ENCODE assay signal across 24 cellular contexts in the genomic region with DNA sequence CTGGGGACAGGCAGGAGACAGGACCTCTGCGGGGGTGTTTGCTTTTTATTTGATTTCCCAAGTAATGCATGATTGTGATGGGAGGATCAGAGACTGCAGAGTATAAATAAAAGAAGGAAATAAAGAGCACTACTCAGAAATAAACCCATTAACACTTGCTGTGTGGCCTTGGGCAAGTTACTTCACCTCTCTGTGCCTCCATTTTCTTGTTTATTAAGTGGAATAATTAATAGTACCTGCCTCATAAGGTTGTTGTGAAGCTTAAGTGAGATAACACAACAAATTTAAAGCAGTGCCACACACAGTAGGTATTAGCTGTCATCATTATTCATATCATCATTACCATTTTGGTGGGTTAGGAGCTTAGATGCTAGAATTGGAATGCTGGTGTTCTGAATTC. TPM values are rescaled to one million over a fixed set of nuclear protein-coding genes. Genes with fewer than 3 reads are reported as not detected.
DNase-seq lines count a peak whose midpoint lies in the region; ATAC-seq, FAIRE-seq and TF ChIP-seq lines count a peak whose summit lies in the region.
"Had no signal": no experiment of that assay in that cellular context is flagged by ENCODE, and none has a peak within 500 bp of the region (broad histone marks: within the 10 kb centered on the region; RNA-seq: fewer than 3 reads in every experiment).

No MANE protein-coding gene starts in this region.

- peaks cover 28% of the 10 kb centered on the region for H3K4me1 ChIP-seq in A549
- no peaks in the 10 kb centered on the region for H3K4me1 ChIP-seq in HEK293 (ENCODE audit: control insufficient read depth, insufficient read depth, low read length)
- H3K4me1 ChIP-seq in gastrocnemius medialis: peaks cover 10 to 20% of the 10 kb centered on the region in 2 donors
- H3K4me1 ChIP-seq in ovary (ENCODE audit: insufficient read depth): peaks cover 10% of the 10 kb centered on the region
- H3K4me1 ChIP-seq in spleen: peaks cover under 1 to 47% (median 22%) of the 10 kb centered on the region in 6 donors

- peaks cover 4% of the 10 kb centered on the region for H3K36me3 Mint-ChIP-seq in central memory CD8-positive, alpha-beta T cell (ENCODE audit: insufficient read depth)

- H3K9me3 ChIP-seq in A549: peaks cover 25% of the 10 kb centered on the region
- H3K9me3 ChIP-seq in HEK293 (ENCODE audit: control insufficient read depth, insufficient read depth, low read depth, low read length): no peaks in the 10 kb centered on the region
- no peaks in the 10 kb centered on the region for H3K9me3 ChIP-seq in gastrocnemius medialis
- H3K9me3 ChIP-seq in ovary: no peaks in the 10 kb centered on the region
- peaks cover 0 to 10% (median 4%) of the 10 kb centered on the region in 8 donors for H3K9me3 ChIP-seq in spleen
- H3K9me3 ChIP-seq: HAP-1 had no signal

- TF ChIP-seq POLR2A in A549 (IDR thresholded peaks at IDR 0.05; ENCODE audit: low read length) (no peak), gastrocnemius medialis (IDR thresholded peaks at IDR 0.05) (no peak), ovary (IDR thresholded peaks at IDR 0.05) (no peak), spleen (IDR thresholded peaks at IDR 0.05) (no peak)

- H3K4me2 ChIP-seq in A549: no peak overlapping the region

- H3K4me1 Mint-ChIP-seq in central memory CD8-positive, alpha-beta T cell: peaks cover 10% of the 10 kb centered on the region

- WGBS in A549 (ENCODE audit: missing lambda C conversion rate): 86% methylated on average over 1 of the region's 1 CpG
- WGBS in ovary, 3 donors: 74 to 78% (median 76%) methylated on average over 1 of the region's 1 CpG
- WGBS in spleen, 5 donors: 84 to 97% (median 96%) methylated on average over 1 of the region's 1 CpG

- no peak for FAIRE-seq in A549 (lab: Jason Lieb, UNC)
- FAIRE-seq: A204.1, D721Med, G401.6, GM12891 had no signal

- in situ Hi-C loops in gastrocnemius medialis (cut with MboI; ENCODE audit: low sequenced_read_pairs in 4 of 4): loop anchor here in 3 of 4 donors (10.0 to 25.0 kb wide), 3 partner anchors 76 to 564 kb away; no protein-coding TSS in a partner anchor

- H3K27me3 ChIP-seq in gastrocnemius medialis: no peaks in the 10 kb centered on the region
- H3K27me3 ChIP-seq in ovary: no peaks in the 10 kb centered on the region
- no peaks in the 10 kb centered on the region for H3K27me3 ChIP-seq in spleen (replicated peaks in 1 of 7)
- H3K27me3 ChIP-seq: BE2C had no signal

- no peaks in the 10 kb centered on the region for H3K27me3 Mint-ChIP-seq in central memory CD8-positive, alpha-beta T cell
- H3K27me3 Mint-ChIP-seq: CD4-positive, alpha-beta memory T cell had no signal

- no peak for TF ChIP-seq RAD21 in A549 (conservative IDR thresholded peaks at IDR 0.05 in 1 of 2, IDR thresholded peaks at IDR 0.05 in 1 of 2)

- H3K27ac ChIP-seq in A549: peak overlapping the region in 1 of 2 experiments; percentile 33; a peak in 2 of 6 replicates
- no peak overlapping the region for H3K27ac ChIP-seq in HEK293 (ENCODE audit: extremely low read depth, low read depth, low read length)
- peak overlapping the region; percentile 54 to 79 (median 68) for H3K27ac ChIP-seq in gastrocnemius medialis
- H3K27ac ChIP-seq in ovary: no peak overlapping the region
- peak overlapping the region in 2 of 8 donors; percentile 7 to 21 for H3K27ac ChIP-seq in spleen
- H3K27ac ChIP-seq: C4-2B, HL-60 had no signal

- peaks cover under 1% of the 10 kb centered on the region for H3K9me3 Mint-ChIP-seq in central memory CD8-positive, alpha-beta T cell

- no peak for TF ChIP-seq EP300 in A549 (IDR thresholded peaks at IDR 0.05)
- no peak for TF ChIP-seq EP300 in ovary (IDR thresholded peaks at IDR 0.05)

- no peak for ATAC-seq in A549
- ATAC-seq in central memory CD8-positive, alpha-beta T cell (replicated peaks; ENCODE audit: extremely low read depth, poor library complexity, severe bottlenecking): no peak
- no peak for ATAC-seq in gastrocnemius medialis
- ATAC-seq in HG03457 (IDR thresholded peaks at IDR 0.05; ENCODE audit: unreplicated experiment): no peak
- no peak for ATAC-seq in HG03378 (IDR thresholded peaks at IDR 0.05; ENCODE audit: unreplicated experiment)

- no peak overlapping the region for H3K4me3 Mint-ChIP-seq in central memory CD8-positive, alpha-beta T cell
- H3K4me3 Mint-ChIP-seq: CD4-positive, alpha-beta memory T cell; HFFc6; IgD-negative memory B cell had no signal

- H3K36me3 ChIP-seq in HEK293 (ENCODE audit: control insufficient read depth in 2 of 2, insufficient read depth in 1 of 2, low read length in 2 of 2) (peaks cover 0 to 6% of the 10 kb centered on the region in 2 experiments; a peak in 1 of 3 replicates), gastrocnemius medialis (peaks cover 0 to 2% of the 10 kb centered on the region in 2 donors), ovary (no peaks in the 10 kb centered on the region), spleen (peaks cover 0 to 23% (median 4%) of the 10 kb centered on the region in 6 donors)

- H3K4me3 ChIP-seq in A549 (no peak overlapping the region), HEK293 (ENCODE audit: low read depth, low read length) (no peak overlapping the region), gastrocnemius medialis (no peak overlapping the region), ovary (no peak overlapping the region), spleen (no peak overlapping the region)
- H3K4me3 ChIP-seq: HAP-1 had no signal

- CTCF ChIA-PET in A549 (lab: Yijun Ruan, JAX) (interaction anchor here (1.4 to 4.3 kb wide), 4 partner anchors 11 to 265 kb away, joined by 3 to 20 read pairs (median 6); no protein-coding TSS in a partner anchor), HEK293 (lab: Yijun Ruan, JAX) (no interaction called here)

- POLR2A ChIA-PET in A549 (lab: Yijun Ruan, JAX) (interaction anchor here (0.7 kb wide), 1 partner anchor 110 kb away, joined by 4 read pairs; no protein-coding TSS in a partner anchor), HEK293 (lab: Yijun Ruan, JAX) (no interaction called here)

- no peak for TF ChIP-seq CTCF in A549 (IDR thresholded peaks at IDR 0.05)
- no peak for TF ChIP-seq CTCF in HEK293 (tag by site-specific recombination; IDR thresholded peaks at IDR 0.05)
- TF ChIP-seq CTCF in gastrocnemius medialis (IDR thresholded peaks at IDR 0.05 in 4 of 5, conservative IDR thresholded peaks at IDR 0.05 in 1 of 5): no peak
- TF ChIP-seq CTCF in ovary (IDR thresholded peaks at IDR 0.05): no peak
- TF ChIP-seq CTCF in spleen (IDR thresholded peaks at IDR 0.05 in 8 of 11, conservative IDR thresholded peaks at IDR 0.05 in 3 of 11): no peak

- DNase-seq in A549 (ENCODE audit: low read depth in 1 of 2, low spot score in 1 of 2) (no peak), gastrocnemius medialis (no peak), ovary (no peak), spleen (no peak)
- no peak for DNase-seq in central memory CD8-positive, alpha-beta T cell (ENCODE audit: low spot score in 2 of 2)
- DNase-seq: BE2C; CD4-positive, alpha-beta memory T cell; COR-L47; DMS153; DMS79 treated with DMSO at 0.1 percent for 48 hours; EL; GOT3; HFFc6 had no signal

- peak overlapping the region; percentile 46 for H3K27ac Mint-ChIP-seq in central memory CD8-positive, alpha-beta T cell (ENCODE audit: low read depth)
- H3K27ac Mint-ChIP-seq: HFFc6, IgD-negative memory B cell had no signal

- intact Hi-C loops in gastrocnemius medialis (cut with DNase I; ENCODE audit: low total_unique reads): no loop called here
- intact Hi-C loops in ovary (cut with DNase I): loop anchor here in 1 of 4 donors (10.0 kb wide), 1 partner anchor 186 kb away; no protein-coding TSS in a partner anchor
- intact Hi-C loops in spleen (cut with DNase I; ENCODE audit: low total_unique reads): loop anchor here (10.0 kb wide), 1 partner anchor 76 kb away; no protein-coding TSS in a partner anchor

TF ChIP-seq in A549, 52 proteins besides CTCF, POLR2A, EP300 and RAD21:
- TF ChIP-seq RARB (CRISPR knock-in tag; IDR thresholded peaks at IDR 0.05) (no peak), FOXS1 (CRISPR knock-in tag; IDR thresholded peaks at IDR 0.05) (no peak), KDM1A (IDR thresholded peaks at IDR 0.05; ENCODE audit: low read depth) (peak; percentile 70; the same call in 1 of the 2 replicates), TP53 (CRISPR knock-in tag; IDR thresholded peaks at IDR 0.05) (no peak), ZFP36 (IDR thresholded peaks at IDR 0.05; ENCODE audit: borderline replicate concordance, partially characterized antibody) (peak; percentile 53)

TF ChIP-seq in HEK293, 187 proteins besides CTCF, POLR2A, EP300 and RAD21:
- TF ChIP-seq ZNF501 (tag by site-specific recombination; IDR thresholded peaks at IDR 0.05) (no peak), ZNF768 (tag by site-specific recombination; IDR thresholded peaks at IDR 0.05) (peak; percentile 93; the same call in 1 of the 2 replicates), ZNF555 (tag by site-specific recombination; conservative IDR thresholded peaks at IDR 0.05) (no peak), ZNF202 (tag by site-specific recombination; IDR thresholded peaks at IDR 0.05; ENCODE audit: borderline replicate concordance) (no peak), ZNF121 (tag by site-specific recombination; IDR thresholded peaks at IDR 0.05) (no peak), ZNF664 (tag by site-specific recombination; IDR thresholded peaks at IDR 0.05) (peak; percentile 60), ZNF585B (tag by site-specific recombination; IDR thresholded peaks at IDR 0.05) (no peak)
TF ChIP-seq in HEK293: peak in this region for 2.

RNA-seq across cellular contexts. Expression of gene CEBPB, which starts 8.1 kb away (rescaled TPM):
- 35.9 and 45.4 TPM in 2 replicates for polyA plus RNA-seq in A549 (2011; rRNA removed)
- 71.1 and 106 TPM in 2 replicates for polyA plus RNA-seq in A549 (2012; cell fraction: cytosol; rRNA removed)
- 82.9 and 128 TPM in 2 replicates for polyA plus RNA-seq in A549 (2012; cell fraction: nucleus; rRNA removed)
- polyA plus RNA-seq in A549 (2017; fragmentation: RNase III; extraction: RNeasy Plus Mini Kit Qiagen cat#74134 plus additional on column Dnase treatment): 58.9 to 74.0 TPM (median 66.6 TPM) in 3 replicates
- polyA minus RNA-seq in A549 (2011; rRNA and poly(A)+ RNA removed): 18.3 and 20.0 TPM in 2 replicates
- 100 to 1,000 TPM; 219 to 434 (median 321) TPM for total RNA-seq in gastrocnemius medialis
- 100 to 1,000 TPM in 5 of 7 donors, 10 to 100 TPM in 2; 84.1 to 296 (median 153) TPM for total RNA-seq in ovary
- polyA plus RNA-seq in ovary: 10 to 100 TPM; 15.7 to 19.2 TPM
- total RNA-seq in spleen: 100 to 1,000 TPM in 5 of 7 donors, 10 to 100 TPM in 2; 64.7 to 273 (median 145) TPM
- 10 to 100 TPM; 24.2 to 26.0 (median 25.3) TPM for polyA plus RNA-seq in spleen

RNA-seq across cellular contexts. Expression of gene PEDS1, which starts 45.2 kb away (rescaled TPM):
- polyA plus RNA-seq in A549 (2011; rRNA removed) (24.5 and 33.5 TPM in 2 replicates), A549 (2017; fragmentation: RNase III; extraction: RNeasy Plus Mini Kit Qiagen cat#74134 plus additional on column Dnase treatment) (23.1 to 26.5 TPM (median 25.8 TPM) in 3 replicates), ovary (10 to 100 TPM; 11.6 to 11.7 TPM), spleen (10 to 100 TPM in 2 of 3 donors, 1 to 10 TPM in 1; 9.6 to 14.3 (median 12.2) TPM)
- 42.2 and 62.3 TPM in 2 replicates for polyA plus RNA-seq in A549 (2012; cell fraction: cytosol; rRNA removed)
- 37.3 and 53.0 TPM in 2 replicates for polyA plus RNA-seq in A549 (2012; cell fraction: nucleus; rRNA removed)
- polyA minus RNA-seq in A549 (2011; rRNA and poly(A)+ RNA removed): 59.2 and 69.8 TPM in 2 replicates
- total RNA-seq in gastrocnemius medialis (10 to 100 TPM; 33.2 to 77.9 (median 38.2) TPM), ovary (10 to 100 TPM in 6 of 7 donors, 1 to 10 TPM in 1; 7.5 to 18.2 (median 12.6) TPM), spleen (10 to 100 TPM; 15.3 to 24.8 (median 20.3) TPM)

Comparison
In these comparisons a context has a peak if more than half of its experiments do, and no peak if none do; other contexts are left out.
1. H3K27ac ChIP-seq: peak in gastrocnemius medialis (4 of 4); none in HEK293 (single experiment) and ovary (0 of 2).